In the genomic region with DNA sequence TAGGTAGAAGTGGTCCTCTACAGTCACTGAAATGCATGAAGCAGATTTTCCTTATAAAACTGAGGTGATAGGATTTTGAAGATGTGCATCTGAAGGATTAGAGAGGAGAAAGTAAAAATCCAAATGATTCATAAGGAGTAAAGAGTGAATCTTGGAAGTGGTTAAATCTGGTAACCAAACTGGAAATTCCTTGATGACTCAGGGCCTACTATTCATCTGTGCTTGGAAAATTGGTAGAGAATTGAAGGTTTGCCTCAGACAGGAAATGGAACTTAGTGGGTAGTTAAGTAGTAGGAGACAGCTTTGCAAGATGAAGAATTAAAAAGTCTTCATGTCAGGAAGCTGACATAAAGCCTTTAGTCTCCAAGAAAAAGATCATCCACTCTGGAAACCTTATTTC, we compare ENCODE assay signal across 14 cellular contexts.
DNase-seq lines count a peak whose midpoint lies in the region; ATAC-seq and TF ChIP-seq lines count a peak whose summit lies in the region.
"Had no signal": no experiment of that assay in that cellular context is flagged by ENCODE, and none has a peak within 500 bp of the region (broad histone marks: within the 10 kb centered on the region; RNA-seq: fewer than 3 reads in every experiment).

No MANE protein-coding gene starts in this region.

- TF ChIP-seq CTCF in cardiac fibroblast (IDR thresholded peaks at IDR 0.05; ENCODE audit: low read depth, low read length) = no peak

- DNase-seq in AG08395 (ENCODE audit: low spot score) (peak; percentile 69), HT1080 (ENCODE audit: low read depth) (peak; percentile 93), cardiac fibroblast (ENCODE audit: low read depth in 2 of 2) (peak; percentile 55 to 86), kidney glomerular epithelial cell (lab: John Stamatoyannopoulos, UW) (peak; percentile 77), SK-N-DZ (ENCODE audit: low spot score) (no peak), NCI-H1436 (lab: John Stamatoyannopoulos, UW) (no peak), cardiac septum (ENCODE audit: low spot score) (no peak)
- DNase-seq: activated naive CD4-positive, alpha-beta T cell treated with anti-CD3 and anti-CD28 coated beads, Interleukin-2, amount 10 ng/mL, durations not matched to agents 7 days and 5 days; H9; left lung; NCI-H146; NCI-H524 treated with DMSO at 0.1 percent for 48 hours had no signal

- H3K4me3 ChIP-seq in cardiac fibroblast (replicated peaks in 1 of 2; ENCODE audit: low read depth in 2 of 2, low read length in 2 of 2) = no peak overlapping the region
- H3K4me3 ChIP-seq: coronary artery, left lung had no signal

- intact Hi-C loops in cardiac septum (cut with DNase I) = no loop called here

- no peak for ATAC-seq in HG03342 (IDR thresholded peaks at IDR 0.05; ENCODE audit: unreplicated experiment)
- ATAC-seq: left lung had no signal

Comparison
In these comparisons a context has a peak if more than half of its experiments do, and no peak if none do; other contexts are left out.
1. DNase-seq: peak in AG08395 (single experiment), HT1080 (single experiment), cardiac fibroblast (2 of 2) and kidney glomerular epithelial cell (single experiment); none in SK-N-DZ (single experiment), NCI-H1436 (single experiment) and cardiac septum (single experiment).